Comparison of ENCODE assay signal across 6 cellular contexts in genomic region chr9:94352048-94352723, GRCh38. TPM values are rescaled to one million over a fixed set of nuclear protein-coding genes. Genes with fewer than 3 reads are reported as not detected.
"Had no signal": no experiment of that assay in that cellular context is flagged by ENCODE, and none has a peak within 500 bp of the region (broad histone marks: within the 10 kb centered on the region; RNA-seq: fewer than 3 reads in every experiment).

No MANE protein-coding gene starts in this region.

RNA-seq across cellular contexts. Expression of gene NUTM2F, which starts 23.7 kb away (rescaled TPM):
- total RNA-seq: HT1080, IMR-90, M059J, Right ventricle myocardium inferior, SJCRH30 had no signal
- polyA plus RNA-seq: HepG2, IMR-90 had no signal
